Comparison of ENCODE assay signal across 8 cellular contexts in genomic region chr14:105488781-105489606, GRCh38. TPM values are rescaled to one million over a fixed set of nuclear protein-coding genes. Genes with fewer than 3 reads are reported as not detected.
DNase-seq lines count a peak whose midpoint lies in the region; ATAC-seq, FAIRE-seq and TF ChIP-seq lines count a peak whose summit lies in the region.

No MANE protein-coding gene starts in this region.

- no peak for TF ChIP-seq CTCF in 22Rv1 (IDR thresholded peaks at IDR 0.05)

- H3K27me3 Mint-ChIP-seq in IgD-negative memory B cell: no peaks in the 10 kb centered on the region
- no peaks in the 10 kb centered on the region for H3K27me3 Mint-ChIP-seq in central memory CD8-positive, alpha-beta T cell
- H3K27me3 Mint-ChIP-seq in naive thymus-derived CD8-positive, alpha-beta T cell: peaks cover 0 to 4% (median 0%) of the 10 kb centered on the region in 5 donors

- H3K9me3 Mint-ChIP-seq in IgD-negative memory B cell: no peaks in the 10 kb centered on the region
- H3K9me3 Mint-ChIP-seq in central memory CD8-positive, alpha-beta T cell: no peaks in the 10 kb centered on the region
- no peaks in the 10 kb centered on the region for H3K9me3 Mint-ChIP-seq in naive thymus-derived CD8-positive, alpha-beta T cell

- POLR2A ChIA-PET in naive thymus-derived CD8-positive, alpha-beta T cell (lab: Charles Lee): interaction anchor here (0.6 to 5.3 kb wide), 19 partner anchors 10 to 736 kb away, joined by 3 to 165 read pairs (median 4); partner anchors contain the start of genes PACS2, SIVA1, TEX22 and TMEM121

- peak overlapping the region; percentile 86 to 96 (median 94) for H3K4me3 Mint-ChIP-seq in IgD-negative memory B cell
- peak overlapping the region; percentile 92 for H3K4me3 Mint-ChIP-seq in central memory CD8-positive, alpha-beta T cell
- peak overlapping the region; percentile 81 to 96 (median 90) for H3K4me3 Mint-ChIP-seq in naive thymus-derived CD8-positive, alpha-beta T cell

- peak overlapping the region; percentile 89 to 100 (median 97) for H3K27ac Mint-ChIP-seq in IgD-negative memory B cell
- H3K27ac Mint-ChIP-seq in central memory CD8-positive, alpha-beta T cell (ENCODE audit: low read depth): peak overlapping the region; percentile 95
- peak overlapping the region; percentile 92 to 100 (median 99) for H3K27ac Mint-ChIP-seq in naive thymus-derived CD8-positive, alpha-beta T cell

- H3K4me1 Mint-ChIP-seq in IgD-negative memory B cell: peaks cover 11 to 17% (median 13%) of the 10 kb centered on the region in 3 donors
- H3K4me1 Mint-ChIP-seq in central memory CD8-positive, alpha-beta T cell: peaks cover 40% of the 10 kb centered on the region
- H3K4me1 Mint-ChIP-seq in naive thymus-derived CD8-positive, alpha-beta T cell: peaks cover 19 to 54% (median 44%) of the 10 kb centered on the region in 4 donors

- H3K27ac ChIP-seq in 22Rv1: peak overlapping the region; percentile 100

- ATAC-seq in central memory CD8-positive, alpha-beta T cell (replicated peaks; ENCODE audit: extremely low read depth, poor library complexity, severe bottlenecking): no peak
- no peak for ATAC-seq in naive thymus-derived CD8-positive, alpha-beta T cell
- ATAC-seq in GM18868 (IDR thresholded peaks at IDR 0.05; ENCODE audit: unreplicated experiment) (no peak), GM21723 (IDR thresholded peaks at IDR 0.05; ENCODE audit: unreplicated experiment) (no peak)

- no peak for DNase-seq in central memory CD8-positive, alpha-beta T cell (ENCODE audit: low spot score in 2 of 2)
- peak in 2 of 10 donors; percentile 11 to 13 for DNase-seq in naive thymus-derived CD8-positive, alpha-beta T cell
- no peak for DNase-seq in GM12892 (ENCODE audit: insufficient read length)
- DNase-seq in GM19240 (ENCODE audit: insufficient read length, low spot score): no peak

- no peak for TF ChIP-seq POLR2A in GM12892 (IDR thresholded peaks at IDR 0.05; ENCODE audit: low read depth, low read length)

- H3K36me3 Mint-ChIP-seq in IgD-negative memory B cell: peaks cover 2% of the 10 kb centered on the region
- peaks cover 71% of the 10 kb centered on the region for H3K36me3 Mint-ChIP-seq in central memory CD8-positive, alpha-beta T cell (ENCODE audit: insufficient read depth)
- no peaks in the 10 kb centered on the region for H3K36me3 Mint-ChIP-seq in naive thymus-derived CD8-positive, alpha-beta T cell

- FAIRE-seq in GM12892 (lab: Jason Lieb, UNC): no peak

RNA-seq across cellular contexts. Expression of gene TEDC1, which starts 2.1 kb away (rescaled TPM):
- polyA plus RNA-seq in IgD-negative memory B cell: 11.8 TPM
- 10 to 100 TPM; 22.2 to 25.0 TPM for total RNA-seq in naive thymus-derived CD8-positive, alpha-beta T cell
- 10 to 100 TPM in 1 of 3 donors, 1 to 10 TPM in 2; 7.2 to 10.1 (median 7.6) TPM for polyA plus RNA-seq in naive thymus-derived CD8-positive, alpha-beta T cell
- 2.0 TPM for polyA plus RNA-seq in GM12892 (2012; ENCODE audit: missing spikeins)

RNA-seq across cellular contexts. Expression of gene CRIP1, which starts 2.3 kb away (rescaled TPM):
- polyA plus RNA-seq in IgD-negative memory B cell: 1,925 TPM
- 10 to 100 TPM; 96.5 to 98.1 TPM for total RNA-seq in naive thymus-derived CD8-positive, alpha-beta T cell
- 100 to 1,000 TPM; 342 to 784 (median 530) TPM for polyA plus RNA-seq in naive thymus-derived CD8-positive, alpha-beta T cell
- 378 TPM for polyA plus RNA-seq in GM12892 (2012; ENCODE audit: missing spikeins)

RNA-seq across cellular contexts. Expression of gene CRIP2, which starts 14.4 kb away (rescaled TPM):
- 70.8 TPM for polyA plus RNA-seq in IgD-negative memory B cell
- 1 to 10 TPM; 2.2 to 2.3 TPM for total RNA-seq in naive thymus-derived CD8-positive, alpha-beta T cell
- polyA plus RNA-seq in naive thymus-derived CD8-positive, alpha-beta T cell: 10 to 100 TPM; 21.1 to 86.9 (median 28.3) TPM
- polyA plus RNA-seq in GM12892 (2012; ENCODE audit: missing spikeins): not detected

RNA-seq across cellular contexts. Expression of gene TMEM121, which starts 37.4 kb away (rescaled TPM):
- 5.5 TPM for polyA plus RNA-seq in IgD-negative memory B cell
- 1 to 10 TPM; 5.5 to 6.6 TPM for total RNA-seq in naive thymus-derived CD8-positive, alpha-beta T cell
- 1 to 10 TPM; 1.6 to 4.4 (median 4.3) TPM for polyA plus RNA-seq in naive thymus-derived CD8-positive, alpha-beta T cell
- polyA plus RNA-seq in GM12892 (2012; ENCODE audit: missing spikeins): not detected
